ENCODE assay signal across 1 cellular context in the genomic region with DNA sequence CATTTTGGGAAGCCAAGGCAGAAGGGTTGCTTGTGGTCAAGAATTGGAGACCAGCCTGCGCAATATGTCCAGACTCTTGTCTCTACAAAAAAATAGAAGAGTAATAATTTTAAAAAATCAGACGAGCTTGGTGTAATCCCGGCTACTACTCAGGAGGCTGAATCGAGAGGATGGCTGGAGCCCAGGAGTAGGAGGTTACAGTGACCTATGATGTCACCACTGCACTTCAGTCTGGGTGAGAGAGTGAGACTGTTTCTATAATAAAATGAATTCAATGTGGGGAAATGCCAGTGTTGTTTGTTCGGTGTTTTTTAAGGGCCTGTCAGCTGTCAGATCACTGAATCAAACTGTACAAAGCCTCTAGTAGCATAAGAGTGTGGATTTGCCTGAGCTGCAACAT.
TF ChIP-seq lines count a peak whose summit lies in the region.

No MANE protein-coding gene starts in this region.

TF ChIP-seq in HepG2, 621 proteins besides CTCF, POLR2A, EP300 and RAD21:
- no peak for TF ChIP-seq ZNF710 (CRISPR knock-in tag; IDR thresholded peaks at IDR 0.05; ENCODE audit: borderline replicate concordance)
- TF ChIP-seq KDM5B (CRISPR knock-in tag; IDR thresholded peaks at IDR 0.05; ENCODE audit: borderline replicate concordance): no peak
- TF ChIP-seq, protein P1, sequence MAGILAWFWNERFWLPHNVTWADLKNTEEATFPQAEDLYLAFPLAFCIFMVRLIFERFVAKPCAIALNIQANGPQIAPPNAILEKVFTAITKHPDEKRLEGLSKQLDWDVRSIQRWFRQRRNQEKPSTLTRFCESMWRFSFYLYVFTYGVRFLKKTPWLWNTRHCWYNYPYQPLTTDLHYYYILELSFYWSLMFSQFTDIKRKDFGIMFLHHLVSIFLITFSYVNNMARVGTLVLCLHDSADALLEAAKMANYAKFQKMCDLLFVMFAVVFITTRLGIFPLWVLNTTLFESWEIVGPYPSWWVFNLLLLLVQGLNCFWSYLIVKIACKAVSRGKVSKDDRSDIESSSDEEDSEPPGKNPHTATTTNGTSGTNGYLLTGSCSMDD (CRISPR knock-in tag; IDR thresholded peaks at IDR 0.05): no peak
- no peak for TF ChIP-seq CHD4 (IDR thresholded peaks at IDR 0.05; ENCODE audit: borderline replicate concordance, low read length)
TF ChIP-seq in HepG2: peak in this region for 0.
